In the genomic region with DNA sequence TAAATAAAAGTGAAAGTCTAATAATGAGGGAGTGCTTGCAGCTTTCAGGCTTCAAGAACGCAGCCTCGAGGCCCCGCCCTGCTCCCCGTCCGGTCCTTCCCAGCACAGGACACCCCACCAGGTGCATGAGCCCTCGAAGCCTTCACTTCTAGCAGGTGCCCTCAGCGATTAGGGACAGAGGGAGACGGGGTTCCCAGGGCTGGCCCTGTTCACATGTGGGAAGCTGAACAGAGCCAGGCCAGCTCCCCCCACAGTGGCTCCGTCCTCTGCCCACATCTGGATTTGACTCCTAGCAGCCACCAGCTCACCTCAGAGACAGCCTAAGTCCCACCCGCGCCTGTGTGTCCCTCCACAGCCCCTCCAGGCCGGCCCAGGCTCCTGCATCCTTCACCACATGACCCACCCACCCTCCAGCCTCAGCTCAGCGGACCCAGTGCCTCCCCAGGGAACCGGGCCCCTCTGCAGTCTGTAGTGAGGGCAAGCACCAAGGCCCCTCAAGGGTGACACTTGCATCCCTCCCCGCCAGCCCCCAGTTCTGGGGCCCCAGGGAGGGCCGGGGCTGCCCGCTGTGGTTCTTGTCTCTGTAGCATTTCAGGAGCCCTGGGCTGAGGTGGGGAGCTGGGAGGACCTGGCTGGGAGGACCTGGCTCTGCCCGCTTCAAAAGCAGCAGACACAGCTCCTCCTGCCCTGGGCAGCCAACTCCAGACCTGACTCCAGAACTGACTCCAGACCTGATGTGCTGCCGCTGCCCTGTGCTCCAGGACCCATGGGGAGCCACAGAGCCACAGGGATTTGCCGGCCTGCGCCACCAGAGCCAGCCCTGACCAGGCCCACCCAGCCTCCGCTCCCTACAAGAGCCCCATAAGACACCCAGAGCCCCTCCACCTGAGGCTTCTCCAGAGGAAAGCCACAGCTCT, we compare ENCODE assay signal across 8 cellular contexts. TPM values are rescaled to one million over a fixed set of nuclear protein-coding genes. Genes with fewer than 3 reads are reported as not detected.
DNase-seq lines count a peak whose midpoint lies in the region; ATAC-seq, FAIRE-seq and TF ChIP-seq lines count a peak whose summit lies in the region.

No MANE protein-coding gene starts in this region.

- peaks cover 11% of the 10 kb centered on the region for H3K79me1 ChIP-seq in trophoblast cell (ENCODE audit: low read length)

- TF ChIP-seq POLR2A in GM15510 (IDR thresholded peaks at IDR 0.05; ENCODE audit: borderline replicate concordance, extremely low read depth, insufficient read length), result peak; percentile 23
- TF ChIP-seq POLR2A in endothelial cell of umbilical vein (IDR thresholded peaks at IDR 0.05; ENCODE audit: low read depth, low read length), result no peak

- BruUV-seq in endothelial cell of umbilical vein (replicated peaks; lab: Mats Ljungman, UMichigan), result no TSS peak

- no peak overlapping the region for H2BK5ac ChIP-seq in trophoblast cell (ENCODE audit: low read depth, low read length, poor library complexity)

- CTCF ChIA-PET in activated CD4-positive, alpha-beta T cell treated with anti-CD3 and anti-CD28 coated beads, Interleukin-2, amount 10 ng/mL, durations not matched to agents 7 days and 5 days (lab: Charles Lee), result interaction anchor here (0.6 to 4.5 kb wide), 10 partner anchors 12 to 85 kb away, joined by 3 to 22 read pairs (median 3); no protein-coding TSS in a partner anchor
- CTCF ChIA-PET in endothelial cell of umbilical vein (lab: Charles Lee), result interaction anchor here (0.6 to 2.0 kb wide), 13 partner anchors 12 to 712 kb away, joined by 3 to 20 read pairs (median 3); no protein-coding TSS in a partner anchor

- peak; percentile 67 for DNase-seq in activated CD4-positive, alpha-beta T cell treated with anti-CD3 and anti-CD28 coated beads, Interleukin-2, amount 10 ng/mL, durations not matched to agents 7 days and 5 days
- DNase-seq in endothelial cell of umbilical vein (ENCODE audit: low read depth, low spot score), result peak; percentile 44
- DNase-seq in trophoblast cell, result no peak
- DNase-seq in head of caudate nucleus, result no peak
- no peak for DNase-seq in NCI-H524 treated with DMSO at 0.1 percent for 48 hours (lab: John Stamatoyannopoulos, UW)

- no peaks in the 10 kb centered on the region for H3K27me3 Mint-ChIP-seq in activated CD4-positive, alpha-beta T cell treated with anti-CD3 and anti-CD28 coated beads, Interleukin-2, amount 10 ng/mL, durations not matched to agents 7 days and 5 days

- H3K27me3 ChIP-seq in endothelial cell of umbilical vein (ENCODE audit: control insufficient read depth in 2 of 2, insufficient read depth in 2 of 2, low read length in 2 of 2), result no peaks in the 10 kb centered on the region
- no peaks in the 10 kb centered on the region for H3K27me3 ChIP-seq in trophoblast cell (ENCODE audit: insufficient read depth, low read length)

- H3K9me3 Mint-ChIP-seq in activated CD4-positive, alpha-beta T cell treated with anti-CD3 and anti-CD28 coated beads, Interleukin-2, amount 10 ng/mL, durations not matched to agents 7 days and 5 days, result no peaks in the 10 kb centered on the region

- H3K9me1 ChIP-seq in endothelial cell of umbilical vein (replicated peaks; ENCODE audit: control insufficient read depth, extremely low read depth, insufficient read depth, low read length), result no peaks in the 10 kb centered on the region

- no peak overlapping the region for H4K8ac ChIP-seq in trophoblast cell (ENCODE audit: low read depth, low read length)

- H2BK12ac ChIP-seq in trophoblast cell (ENCODE audit: low read length), result peak overlapping the region; percentile 16

- H4K12ac ChIP-seq in trophoblast cell (ENCODE audit: low read depth, low read length), result no peak overlapping the region

- no peak for ATAC-seq in HG03442 (IDR thresholded peaks at IDR 0.05; ENCODE audit: unreplicated experiment)
- ATAC-seq in HG02973 (IDR thresholded peaks at IDR 0.05; ENCODE audit: unreplicated experiment), result no peak

- H3K23ac ChIP-seq in trophoblast cell (ENCODE audit: low read length), result no peak overlapping the region

- H3K14ac ChIP-seq in trophoblast cell (ENCODE audit: low read length), result peak overlapping the region; percentile 13

- H2AFZ ChIP-seq in endothelial cell of umbilical vein (ENCODE audit: low read depth, low read length), result no peak overlapping the region
- no peak overlapping the region for H2AFZ ChIP-seq in trophoblast cell (ENCODE audit: insufficient read depth, low read length, poor library complexity)

- FAIRE-seq in endothelial cell of umbilical vein (lab: Jason Lieb, UNC), result peak; percentile 56

- H3K18ac ChIP-seq in trophoblast cell (ENCODE audit: low read length), result peak overlapping the region; percentile 73

- H4K20me1 ChIP-seq in endothelial cell of umbilical vein (replicated peaks; ENCODE audit: control insufficient read depth, extremely low read depth, insufficient read depth, low read length), result no peaks in the 10 kb centered on the region

- H3K4me1 Mint-ChIP-seq in activated CD4-positive, alpha-beta T cell treated with anti-CD3 and anti-CD28 coated beads, Interleukin-2, amount 10 ng/mL, durations not matched to agents 7 days and 5 days, result peaks cover 37% of the 10 kb centered on the region

- H3K9ac ChIP-seq in endothelial cell of umbilical vein (replicated peaks; ENCODE audit: extremely low read depth, insufficient read depth, low read length) (peak overlapping the region; percentile 96), trophoblast cell (ENCODE audit: low read length) (no peak overlapping the region)

- TF ChIP-seq CTCF in endothelial cell of umbilical vein (IDR thresholded peaks at IDR 0.05; ENCODE audit: extremely low read depth in 1 of 2, insufficient read depth in 1 of 2, low read depth in 1 of 2, low read length in 2 of 2), result no peak

- POLR2A ChIA-PET in activated CD4-positive, alpha-beta T cell treated with anti-CD3 and anti-CD28 coated beads, Interleukin-2, amount 10 ng/mL, durations not matched to agents 7 days and 5 days (lab: Charles Lee), result interaction anchor here (0.8 kb wide), 1 partner anchor 61 kb away, joined by 4 read pairs; no protein-coding TSS in a partner anchor
- POLR2A ChIA-PET in endothelial cell of umbilical vein (lab: Charles Lee), result interaction anchor here (0.6 to 1.0 kb wide), 2 partner anchors 60 to 138 kb away, joined by 3 read pairs; a partner anchor contains a TSS

- H3K4me2 ChIP-seq in endothelial cell of umbilical vein (ENCODE audit: insufficient read depth, low read length) (peak overlapping the region; percentile 85), trophoblast cell (ENCODE audit: low read length) (peak overlapping the region; percentile 80)

- H3K27ac ChIP-seq in endothelial cell of umbilical vein (ENCODE audit: insufficient read depth, low read depth, low read length) (peak overlapping the region; percentile 92), trophoblast cell (ENCODE audit: low read depth, low read length) (no peak overlapping the region)

- H2BK120ac ChIP-seq in trophoblast cell (ENCODE audit: insufficient read depth, low read length, poor library complexity), result no peak overlapping the region

- peak overlapping the region; percentile 85 for H4K91ac ChIP-seq in trophoblast cell (ENCODE audit: low read depth, low read length)

- H3K4me1 ChIP-seq in endothelial cell of umbilical vein (ENCODE audit: control insufficient read depth, extremely low read depth, insufficient read depth, low read length), result peaks cover 28% of the 10 kb centered on the region
- peaks cover 16 to 21% of the 10 kb centered on the region in 2 experiments for H3K4me1 ChIP-seq in trophoblast cell (ENCODE audit: control insufficient read depth in 1 of 2, insufficient read depth in 2 of 2, low read length in 2 of 2)

- peaks cover 11% of the 10 kb centered on the region for H3K36me3 Mint-ChIP-seq in activated CD4-positive, alpha-beta T cell treated with anti-CD3 and anti-CD28 coated beads, Interleukin-2, amount 10 ng/mL, durations not matched to agents 7 days and 5 days (ENCODE audit: low read depth)

- dilution Hi-C loops in endothelial cell of umbilical vein (cut with MboI; ENCODE audit: extremely low pct_ligation_motif_present, low sequenced_read_pairs), result no loop called here

- no CpG with 5 or more reads among the region's 22 CpGs for WGBS in trophoblast cell (ENCODE audit: extremely low coverage, insufficient coverage, insufficient read length)

- H3K36me3 ChIP-seq in endothelial cell of umbilical vein (ENCODE audit: control insufficient read depth in 2 of 2, extremely low read depth in 1 of 2, insufficient read depth in 2 of 2, low read length in 2 of 2) (peaks cover 0 to 10% of the 10 kb centered on the region in 2 experiments), trophoblast cell (ENCODE audit: control insufficient read depth in 1 of 2, insufficient read depth in 2 of 2, low read length in 2 of 2) (peaks cover 15 to 35% of the 10 kb centered on the region in 2 experiments)

- intact Hi-C loops in endothelial cell of umbilical vein (cut with micrococcal nuclease), result loop anchor here (2.0 kb wide), 1 partner anchor 42 kb away; no protein-coding TSS in a partner anchor
- intact Hi-C loops in head of caudate nucleus (cut with DNase I), result no loop called here

- H3K4me3 ChIP-seq in endothelial cell of umbilical vein (replicated peaks in 1 of 3; ENCODE audit: insufficient read depth in 1 of 3, low read depth in 1 of 3, low read length in 3 of 3), result peak overlapping the region; percentile 64 to 81 (median 79)
- no peak overlapping the region for H3K4me3 ChIP-seq in trophoblast cell (ENCODE audit: low read depth, low read length)

- H3K4ac ChIP-seq in trophoblast cell (ENCODE audit: low read depth, low read length), result peak overlapping the region; percentile 31

- peaks cover 51% of the 10 kb centered on the region for H3K79me2 ChIP-seq in endothelial cell of umbilical vein (ENCODE audit: control insufficient read depth, insufficient read depth, low read length)
- H3K79me2 ChIP-seq in trophoblast cell (ENCODE audit: control insufficient read depth, insufficient read depth, low read length, poor library complexity), result peaks cover 3% of the 10 kb centered on the region

- peak overlapping the region; percentile 92 for H3K27ac Mint-ChIP-seq in activated CD4-positive, alpha-beta T cell treated with anti-CD3 and anti-CD28 coated beads, Interleukin-2, amount 10 ng/mL, durations not matched to agents 7 days and 5 days

- H3K4me3 Mint-ChIP-seq in activated CD4-positive, alpha-beta T cell treated with anti-CD3 and anti-CD28 coated beads, Interleukin-2, amount 10 ng/mL, durations not matched to agents 7 days and 5 days, result peak overlapping the region; percentile 86

- H3K9me3 ChIP-seq in endothelial cell of umbilical vein (replicated peaks; ENCODE audit: control insufficient read depth, insufficient read depth, low read length), result no peaks in the 10 kb centered on the region
- no peaks in the 10 kb centered on the region for H3K9me3 ChIP-seq in trophoblast cell (ENCODE audit: insufficient read depth, low read depth, low read length)

- H2AK5ac ChIP-seq in trophoblast cell (ENCODE audit: low read length), result peak overlapping the region; percentile 43

RNA-seq across cellular contexts. Expression of a gene that starts 27.3 kb away (rescaled TPM):
- total RNA-seq in activated CD4-positive, alpha-beta T cell treated with anti-CD3 and anti-CD28 coated beads, Interleukin-2, amount 10 ng/mL, durations not matched to agents 7 days and 5 days, result 100 to 1,000 TPM; 106 to 114 TPM
- 445 and 469 TPM in 2 replicates for total RNA-seq in endothelial cell of umbilical vein
- 1,136 and 1,398 TPM in 2 replicates for polyA plus RNA-seq in endothelial cell of umbilical vein
- polyA plus RNA-seq in endothelial cell of umbilical vein (2011; cell fraction: cytosol; rRNA removed), result 825 and 1,039 TPM in 2 replicates
- 456 and 562 TPM in 2 replicates for polyA plus RNA-seq in endothelial cell of umbilical vein (2011; cell fraction: nucleus; rRNA removed)
- 559 and 749 TPM in 2 replicates for polyA plus RNA-seq in endothelial cell of umbilical vein (2012)
- polyA minus RNA-seq in endothelial cell of umbilical vein, result 420 and 486 TPM in 2 replicates
- polyA minus RNA-seq in endothelial cell of umbilical vein (2011; cell fraction: cytosol; rRNA and poly(A)+ RNA removed), result 218 TPM
- polyA minus RNA-seq in endothelial cell of umbilical vein (2011; cell fraction: nucleus; rRNA and poly(A)+ RNA removed), result 51.2 and 82.1 TPM in 2 replicates
- polyA plus RNA-seq in trophoblast cell (2013), result 795 and 804 TPM in 2 replicates

RNA-seq across cellular contexts. Expression of a gene that starts 35.9 kb away (rescaled TPM):
- total RNA-seq in activated CD4-positive, alpha-beta T cell treated with anti-CD3 and anti-CD28 coated beads, Interleukin-2, amount 10 ng/mL, durations not matched to agents 7 days and 5 days, result 100 to 1,000 TPM; 120 to 133 TPM
- total RNA-seq in endothelial cell of umbilical vein, result 252 and 272 TPM in 2 replicates
- polyA plus RNA-seq in endothelial cell of umbilical vein, result 344 and 394 TPM in 2 replicates
- polyA plus RNA-seq in endothelial cell of umbilical vein (2011; cell fraction: cytosol; rRNA removed), result 254 and 274 TPM in 2 replicates
- polyA plus RNA-seq in endothelial cell of umbilical vein (2011; cell fraction: nucleus; rRNA removed), result 109 and 111 TPM in 2 replicates
- polyA plus RNA-seq in endothelial cell of umbilical vein (2012), result 277 and 310 TPM in 2 replicates
- polyA minus RNA-seq in endothelial cell of umbilical vein, result 122 and 222 TPM in 2 replicates
- polyA minus RNA-seq in endothelial cell of umbilical vein (2011; cell fraction: cytosol; rRNA and poly(A)+ RNA removed), result 139 TPM
- 26.3 and 52.1 TPM in 2 replicates for polyA minus RNA-seq in endothelial cell of umbilical vein (2011; cell fraction: nucleus; rRNA and poly(A)+ RNA removed)
- polyA plus RNA-seq in trophoblast cell (2013), result 192 and 197 TPM in 2 replicates

RNA-seq across cellular contexts. Expression of a gene that starts 43.0 kb away (rescaled TPM):
- 10 to 100 TPM; 84.7 to 91.7 TPM for total RNA-seq in activated CD4-positive, alpha-beta T cell treated with anti-CD3 and anti-CD28 coated beads, Interleukin-2, amount 10 ng/mL, durations not matched to agents 7 days and 5 days
- 63.8 and 65.7 TPM in 2 replicates for total RNA-seq in endothelial cell of umbilical vein
- polyA plus RNA-seq in endothelial cell of umbilical vein, result 31.4 and 35.8 TPM in 2 replicates
- polyA plus RNA-seq in endothelial cell of umbilical vein (2011; cell fraction: cytosol; rRNA removed), result 14.1 and 21.3 TPM in 2 replicates
- 94.3 and 110 TPM in 2 replicates for polyA plus RNA-seq in endothelial cell of umbilical vein (2011; cell fraction: nucleus; rRNA removed)
- 25.2 and 53.3 TPM in 2 replicates for polyA plus RNA-seq in endothelial cell of umbilical vein (2012)
- 27.1 and 39.2 TPM in 2 replicates for polyA minus RNA-seq in endothelial cell of umbilical vein
- 48.0 TPM for polyA minus RNA-seq in endothelial cell of umbilical vein (2011; cell fraction: cytosol; rRNA and poly(A)+ RNA removed)
- polyA minus RNA-seq in endothelial cell of umbilical vein (2011; cell fraction: nucleus; rRNA and poly(A)+ RNA removed), result 36.4 and 68.6 TPM in 2 replicates
- polyA plus RNA-seq in trophoblast cell (2013), result 21.2 and 22.5 TPM in 2 replicates

Comparison
In these comparisons a context has a peak if more than half of its experiments do, and no peak if none do; other contexts are left out.
1. DNase-seq: peak in activated CD4-positive, alpha-beta T cell treated with anti-CD3 and anti-CD28 coated beads, Interleukin-2, amount 10 ng/mL, durations not matched to agents 7 days and 5 days (single experiment) and endothelial cell of umbilical vein (single experiment); none in trophoblast cell (0 of 2), head of caudate nucleus (0 of 42) and NCI-H524 treated with DMSO at 0.1 percent for 48 hours (single experiment).